ENCODE assay signal across 12 cellular contexts in the genomic region with DNA sequence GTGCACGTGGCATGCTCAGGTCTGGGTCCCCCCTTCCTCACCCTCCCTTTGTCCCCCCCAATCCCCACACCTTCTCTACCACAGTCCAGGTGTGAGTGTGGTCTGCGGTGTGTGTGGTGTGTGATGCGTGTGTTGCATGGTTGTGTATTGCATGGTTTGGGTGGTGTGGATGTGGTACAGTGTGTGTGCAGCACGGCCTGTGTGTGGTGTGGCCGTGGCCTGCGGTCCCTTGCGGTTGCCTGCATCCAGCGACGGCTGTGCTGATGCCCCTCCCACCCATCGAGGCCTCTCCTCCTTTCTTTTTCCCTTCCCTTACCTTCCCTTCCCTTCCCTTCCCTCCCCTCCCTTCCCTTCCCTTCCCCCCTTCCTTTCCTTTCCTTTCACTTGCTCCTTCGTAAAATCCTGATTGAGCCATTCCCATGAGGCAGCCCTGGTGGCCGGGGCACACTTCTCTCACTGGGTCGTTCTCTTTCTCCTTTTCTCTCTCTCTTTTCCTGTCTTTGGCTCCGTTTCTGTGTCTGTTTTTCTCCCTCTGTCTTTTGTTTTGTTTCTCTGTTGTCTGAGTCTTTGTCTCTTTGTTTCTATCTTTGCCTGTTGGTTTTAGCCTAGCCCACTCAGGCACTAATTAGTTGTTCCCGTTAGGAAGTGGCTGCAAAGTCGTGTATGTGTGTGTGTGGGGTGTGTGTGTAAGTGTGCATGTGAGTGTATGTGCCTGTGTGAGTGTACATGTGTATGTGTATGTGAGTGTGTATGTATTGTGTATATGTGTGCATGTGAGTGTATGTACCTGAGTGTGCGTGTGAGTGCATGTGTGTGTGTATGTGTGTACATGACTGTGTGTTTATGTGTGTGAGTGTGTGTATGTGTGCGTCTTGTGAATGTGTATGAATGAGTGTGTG.
DNase-seq lines count a peak whose midpoint lies in the region; ATAC-seq, FAIRE-seq and TF ChIP-seq lines count a peak whose summit lies in the region.
"Had no signal": no experiment of that assay in that cellular context is flagged by ENCODE, and none has a peak within 500 bp of the region (broad histone marks: within the 10 kb centered on the region; RNA-seq: fewer than 3 reads in every experiment).

No MANE protein-coding gene starts in this region.

- no peak overlapping the region for H3K27ac ChIP-seq in HepG2 (ENCODE audit: extremely low read length, insufficient read depth, low read length)
- H3K27ac ChIP-seq in right lobe of liver = no peak overlapping the region
- H3K27ac ChIP-seq in hepatocyte = peak overlapping the region; percentile 87
- H3K27ac ChIP-seq in upper lobe of right lung = no peak overlapping the region
- H3K27ac ChIP-seq: prostate gland had no signal

- TF ChIP-seq EP300 in HepG2 (IDR thresholded peaks at IDR 0.05; ENCODE audit: low read depth in 2 of 2, low read length in 2 of 2) (no peak), HepG2 (CRISPR knock-in tag; IDR thresholded peaks at IDR 0.05; ENCODE audit: borderline replicate concordance) (no peak)

- H3K27me3 ChIP-seq in HepG2 (ENCODE audit: control insufficient read depth in 1 of 2, insufficient read depth in 2 of 2, low read length in 2 of 2) (peaks cover 29 to 93% of the 10 kb centered on the region in 2 experiments), right lobe of liver (no peaks in the 10 kb centered on the region), hepatocyte (peaks cover 22% of the 10 kb centered on the region), upper lobe of right lung (peaks cover 21% of the 10 kb centered on the region)

- H3K36me3 ChIP-seq in HepG2 (replicated peaks in 1 of 2; ENCODE audit: control insufficient read depth in 1 of 2, insufficient read depth in 2 of 2, low read length in 2 of 2) (no peaks in the 10 kb centered on the region), right lobe of liver (no peaks in the 10 kb centered on the region), hepatocyte (replicated peaks; ENCODE audit: insufficient read depth, low read depth) (no peaks in the 10 kb centered on the region), upper lobe of right lung (no peaks in the 10 kb centered on the region)
- H3K36me3 ChIP-seq: prostate gland had no signal

- H3K9me3 ChIP-seq in HepG2 (ENCODE audit: low read length) = no peaks in the 10 kb centered on the region
- H3K9me3 ChIP-seq in right lobe of liver = no peaks in the 10 kb centered on the region
- no peaks in the 10 kb centered on the region for H3K9me3 ChIP-seq in hepatocyte (ENCODE audit: low read depth)
- no peaks in the 10 kb centered on the region for H3K9me3 ChIP-seq in upper lobe of right lung
- H3K9me3 ChIP-seq: prostate gland had no signal

- TF ChIP-seq RAD21 in HepG2 (CRISPR knock-in tag; IDR thresholded peaks at IDR 0.05) = no peak

- H3K79me2 ChIP-seq in HepG2 (ENCODE audit: insufficient read depth, low read length) (no peaks in the 10 kb centered on the region), hepatocyte (no peaks in the 10 kb centered on the region)

- H3K4me1 ChIP-seq in HepG2 (ENCODE audit: insufficient read depth, low read length) = peaks cover 51% of the 10 kb centered on the region
- H3K4me1 ChIP-seq in right lobe of liver = peaks cover 0 to 2% (median 0%) of the 10 kb centered on the region in 4 donors
- H3K4me1 ChIP-seq in hepatocyte (ENCODE audit: insufficient read depth) = peaks cover 32% of the 10 kb centered on the region
- H3K4me1 ChIP-seq in upper lobe of right lung = peaks cover 4% of the 10 kb centered on the region
- H3K4me1 ChIP-seq: prostate gland had no signal

- no peak for ATAC-seq in HepG2
- ATAC-seq in right lobe of liver = no peak
- ATAC-seq in upper lobe of right lung = no peak
- ATAC-seq in GM19452 (IDR thresholded peaks at IDR 0.05; ENCODE audit: unreplicated experiment) = no peak

- intact Hi-C loops in HepG2 (cut with micrococcal nuclease; ENCODE audit: unreplicated experiment) = no loop called here
- intact Hi-C loops in right lobe of liver (cut with DNase I) = no loop called here
- intact Hi-C loops in upper lobe of right lung (cut with DNase I) = loop anchor here (10.0 kb wide), 1 partner anchor 103 kb away; no protein-coding TSS in a partner anchor

- CTCF ChIA-PET in HepG2 (lab: Yijun Ruan, JAX; ENCODE audit: low intra/inter-chr PET ratio, low total read pairs) = no interaction called here

- H3K4me2 ChIP-seq in HepG2 (ENCODE audit: low read depth, low read length) (peak overlapping the region; percentile 91), hepatocyte (peak overlapping the region; percentile 72)

- DNase-seq in HepG2 (ENCODE audit: low spot score) (no peak), right lobe of liver (no peak), RPMI7951 (ENCODE audit: low read depth) (peak; percentile 41), hepatocyte (ENCODE audit: low spot score) (no peak), upper lobe of right lung (no peak), D721Med (ENCODE audit: insufficient read length, low spot score) (no peak), ureter (ENCODE audit: low spot score) (no peak)
- DNase-seq: activated CD8-positive, alpha-beta memory T cell treated with anti-CD3 and anti-CD28 coated beads, Interleukin-2, amount 50 U/mL, for 48 hours; GDM1; NCI-H526 treated with DMSO at 0.1 percent for 48 hours had no signal

- TF ChIP-seq CTCF in HepG2 (CRISPR knock-in tag; IDR thresholded peaks at IDR 0.05) = no peak
- no peak for TF ChIP-seq CTCF in right lobe of liver (IDR thresholded peaks at IDR 0.05)
- no peak for TF ChIP-seq CTCF in hepatocyte (IDR thresholded peaks at IDR 0.05; ENCODE audit: poor library complexity)
- no peak for TF ChIP-seq CTCF in upper lobe of right lung (IDR thresholded peaks at IDR 0.05)
- TF ChIP-seq CTCF in D721Med (IDR thresholded peaks at IDR 0.05; ENCODE audit: insufficient read depth, missing control alignments) = no peak

- in situ Hi-C loops in HepG2 (cut with HindIII; ENCODE audit: extremely low pct_ligation_motif_present, low pct_unique_long_range_greater_than_20kb) = no loop called here

- H2AFZ ChIP-seq in HepG2 (ENCODE audit: low read length) (no peak overlapping the region), hepatocyte (no peak overlapping the region)

- FAIRE-seq in HepG2 (lab: Jason Lieb, UNC) (peak; percentile 77), D721Med (lab: Jason Lieb, UNC) (no peak)

- 0 out of 2 replicates have a peak overlapping the region, but pooled peaks have one; percentile 14 for H3K9ac ChIP-seq in HepG2 (ENCODE audit: insufficient read depth, low read depth, low read length)

- H4K20me1 ChIP-seq in HepG2 (ENCODE audit: insufficient read depth, low read length) (no peaks in the 10 kb centered on the region; the same call in 1 of the 2 replicates), hepatocyte (ENCODE audit: insufficient read depth, poor library complexity, severe bottlenecking) (no peaks in the 10 kb centered on the region)

- 16% methylated on average over 18 of the region's 18 CpGs for WGBS in HepG2 (ENCODE audit: low lambda C conversion rate)
- WGBS in right lobe of liver (ENCODE audit: insufficient coverage, low coverage, low lambda C conversion rate, missing lambda C conversion rate) = 43% methylated on average over 14 of the region's 18 CpGs
- WGBS in hepatocyte (ENCODE audit: low lambda C conversion rate, missing lambda C conversion rate) = 55% methylated on average over 12 of the region's 18 CpGs

- POLR2A ChIA-PET in HepG2 (lab: Yijun Ruan, JAX) = no interaction called here

- TF ChIP-seq POLR2A in HepG2 (IDR thresholded peaks at IDR 0.05; ENCODE audit: insufficient read depth in 1 of 2, low read depth in 2 of 2, low read length in 2 of 2) = no peak
- no peak for TF ChIP-seq POLR2A in right lobe of liver (IDR thresholded peaks at IDR 0.05)

- no peaks in the 10 kb centered on the region for H3K9me2 ChIP-seq in hepatocyte (replicated peaks; ENCODE audit: insufficient read depth)

- H3K4me3 ChIP-seq in HepG2 (replicated peaks in 1 of 3; ENCODE audit: insufficient read depth in 1 of 3, low read depth in 2 of 3, low read length in 3 of 3) = peak overlapping the region; percentile 15 to 63 (median 29)
- no peak overlapping the region for H3K4me3 ChIP-seq in right lobe of liver
- no peak overlapping the region for H3K4me3 ChIP-seq in hepatocyte
- peak overlapping the region; percentile 46 for H3K4me3 ChIP-seq in upper lobe of right lung

- BruUV-seq in HepG2 (replicated peaks; lab: Mats Ljungman, UMichigan) = no TSS peak

TF ChIP-seq in HepG2, 621 proteins besides CTCF, POLR2A, EP300 and RAD21 (continues in another document):
- TF ChIP-seq ZBTB7A (CRISPR knock-in tag; IDR thresholded peaks at IDR 0.05) = 0 out of 2 replicates have a peak, but pooled peaks have one; percentile 37
- no peak for TF ChIP-seq MIER2 (CRISPR knock-in tag; IDR thresholded peaks at IDR 0.05)
- no peak for TF ChIP-seq MAFK (conservative IDR thresholded peaks at IDR 0.05 in 1 of 2, IDR thresholded peaks at IDR 0.05 in 1 of 2; ENCODE audit: low read length in 2 of 2)
- no peak for TF ChIP-seq CEBPG (CRISPR knock-in tag; IDR thresholded peaks at IDR 0.05)
- no peak for TF ChIP-seq EED (CRISPR knock-in tag; IDR thresholded peaks at IDR 0.05)
- no peak for TF ChIP-seq FOXM1 (CRISPR knock-in tag; IDR thresholded peaks at IDR 0.05)
- TF ChIP-seq ZSCAN25 (CRISPR knock-in tag; IDR thresholded peaks at IDR 0.05) = peak; percentile 85
- no peak for TF ChIP-seq MIER3 (CRISPR knock-in tag; IDR thresholded peaks at IDR 0.05; ENCODE audit: borderline replicate concordance)
- TF ChIP-seq U2AF2 (IDR thresholded peaks at IDR 0.05; ENCODE audit: low read depth, low read length) = peak; percentile 54; the same call in 1 of the 2 replicates
- TF ChIP-seq, protein P1, sequence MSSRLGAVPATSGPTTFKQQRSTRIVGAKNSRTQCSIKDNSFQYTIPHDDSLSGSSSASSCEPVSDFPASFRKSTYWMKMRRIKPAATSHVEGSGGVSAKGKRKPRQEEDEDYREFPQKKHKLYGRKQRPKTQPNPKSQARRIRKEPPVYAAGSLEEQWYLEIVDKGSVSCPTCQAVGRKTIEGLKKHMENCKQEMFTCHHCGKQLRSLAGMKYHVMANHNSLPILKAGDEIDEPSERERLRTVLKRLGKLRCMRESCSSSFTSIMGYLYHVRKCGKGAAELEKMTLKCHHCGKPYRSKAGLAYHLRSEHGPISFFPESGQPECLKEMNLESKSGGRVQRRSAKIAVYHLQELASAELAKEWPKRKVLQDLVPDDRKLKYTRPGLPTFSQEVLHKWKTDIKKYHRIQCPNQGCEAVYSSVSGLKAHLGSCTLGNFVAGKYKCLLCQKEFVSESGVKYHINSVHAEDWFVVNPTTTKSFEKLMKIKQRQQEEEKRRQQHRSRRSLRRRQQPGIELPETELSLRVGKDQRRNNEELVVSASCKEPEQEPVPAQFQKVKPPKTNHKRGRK (CRISPR knock-in tag; IDR thresholded peaks at IDR 0.05) = peak; percentile 80; the same call in 1 of the 2 replicates
- TF ChIP-seq BRCA1 (CRISPR knock-in tag; IDR thresholded peaks at IDR 0.05) = no peak
- TF ChIP-seq ZNF589 (CRISPR knock-in tag; conservative IDR thresholded peaks at IDR 0.05) = no peak
- TF ChIP-seq NPAS2 (CRISPR knock-in tag; IDR thresholded peaks at IDR 0.05; ENCODE audit: borderline replicate concordance) = no peak
- 0 out of 2 replicates have a peak, but pooled peaks have one; percentile 55 for TF ChIP-seq ZZZ3 (CRISPR knock-in tag; IDR thresholded peaks at IDR 0.05; ENCODE audit: borderline replicate concordance)
- no peak for TF ChIP-seq MAF1 (CRISPR knock-in tag; IDR thresholded peaks at IDR 0.05; ENCODE audit: borderline replicate concordance)

Comparison
In these comparisons a context has a peak if more than half of its experiments do, and no peak if none do; other contexts are left out.
1. H3K4me3 ChIP-seq: peak in HepG2 (3 of 3) and upper lobe of right lung (single experiment); none in right lobe of liver (0 of 3) and hepatocyte (single experiment).